Comparison of ENCODE assay signal across 19 cellular contexts in the genomic region with DNA sequence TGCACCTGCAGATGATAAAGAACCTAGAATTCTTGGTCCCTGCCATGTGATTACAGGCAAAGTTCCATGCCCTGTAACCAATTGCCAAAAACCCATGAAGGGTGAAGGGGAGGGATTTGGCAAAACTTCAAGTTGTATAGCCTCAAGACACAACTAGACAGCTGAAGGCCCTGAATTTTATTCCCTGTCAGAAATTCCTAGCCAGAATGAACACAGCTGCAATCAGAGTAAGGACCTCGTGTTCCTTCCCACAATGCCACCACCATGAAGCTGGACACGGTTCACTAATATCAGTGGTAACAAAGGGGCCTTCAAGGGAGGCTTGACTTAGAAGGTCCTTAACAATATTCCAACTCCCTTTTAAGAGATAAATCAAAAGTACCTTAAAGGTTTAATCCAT.
"Had no signal": no experiment of that assay in that cellular context is flagged by ENCODE, and none has a peak within 500 bp of the region (broad histone marks: within the 10 kb centered on the region; RNA-seq: fewer than 3 reads in every experiment).

No MANE protein-coding gene starts in this region.

- H3K27me3 ChIP-seq: colonic mucosa, esophagus squamous epithelium, right atrium auricular region, sigmoid colon, suprapubic skin, thyroid gland, uterus had no signal

- H3K27ac ChIP-seq: colonic mucosa, esophagus squamous epithelium, left ventricle myocardium inferior, lower lobe of right lung, prostate gland, right atrium auricular region, sigmoid colon, suprapubic skin, thyroid gland, uterus had no signal

- DNase-seq: colonic mucosa; dermis blood vessel endothelial cell; esophagus squamous epithelium; foreskin fibroblast; immature natural killer cell; left ventricle myocardium inferior; lower lobe of right lung; naive B cell; occipital lobe; sigmoid colon; stimulated activated CD4-positive, alpha-beta T cell treated with anti-CD3 and anti-CD28 coated beads, Interleukin-4, amount 100 ng/mL, for 1 hour; stimulated activated CD8-positive, alpha-beta memory T cell treated with anti-CD3 and anti-CD28 coated beads, Interleukin-4, amount 100 ng/mL, for 48 hours; stimulated activated naive CD8-positive, alpha-beta T cell treated with anti-CD3 and anti-CD28 coated beads, Interleukin-15, Interleukin-2, amounts not matched to agents 100 U/mL and 50 U/mL, for 24 hours; uterus had no signal

- H3K36me3 ChIP-seq: colonic mucosa, esophagus squamous epithelium, left ventricle myocardium inferior, lower lobe of right lung, prostate gland, right atrium auricular region, sigmoid colon, suprapubic skin, thyroid gland, uterus had no signal

- H3K4me1 ChIP-seq: colonic mucosa, esophagus squamous epithelium, left ventricle myocardium inferior, lower lobe of right lung, prostate gland, right atrium auricular region, sigmoid colon, suprapubic skin, thyroid gland, uterus had no signal

- H3K9me3 ChIP-seq: colonic mucosa, esophagus squamous epithelium, left ventricle myocardium inferior, lower lobe of right lung, prostate gland, right atrium auricular region, sigmoid colon, suprapubic skin, thyroid gland, uterus had no signal

- ATAC-seq: lower lobe of right lung; stimulated activated effector memory CD8-positive, alpha-beta T cell treated with anti-CD3 and anti-CD28 coated beads, Interleukin-12 subunit alpha, Interleukin-12 subunit beta, amount 100 ng/mL, for 72 hours; stimulated activated naive CD8-positive, alpha-beta T cell treated with anti-CD3 and anti-CD28 coated beads, Interleukin-15, Interleukin-2, amounts not matched to agents 100 U/mL and 50 U/mL, for 24 hours had no signal

- H3K4me3 ChIP-seq: colonic mucosa, esophagus squamous epithelium, left ventricle myocardium inferior, lower lobe of right lung, prostate gland, right atrium auricular region, sigmoid colon, suprapubic skin, thyroid gland, uterus had no signal
